11 cellular contexts compared by ENCODE assay signal in genomic region chr7:74059681-74060588, GRCh38. TPM values are rescaled to one million over a fixed set of nuclear protein-coding genes. Genes with fewer than 3 reads are reported as not detected.
DNase-seq lines count a peak whose midpoint lies in the region; ATAC-seq, FAIRE-seq and TF ChIP-seq lines count a peak whose summit lies in the region.
"Had no signal": no experiment of that assay in that cellular context is flagged by ENCODE, and none has a peak within 500 bp of the region (broad histone marks: within the 10 kb centered on the region; RNA-seq: fewer than 3 reads in every experiment).

No MANE protein-coding gene starts in this region.

- H3K27ac ChIP-seq in GM23338 (ENCODE audit: low read depth) (no peak overlapping the region), Panc1 (ENCODE audit: low read length) (no peak overlapping the region), esophagus muscularis mucosa (replicated peaks in 1 of 4) (peak overlapping the region; percentile 81 to 92 (median 88))
- H3K27ac ChIP-seq: cardiac muscle cell had no signal

- WGBS in esophagus muscularis mucosa = 64% methylated on average over 17 of the region's 21 CpGs

- H3K4me3 ChIP-seq in GM23338 (no peak overlapping the region), Panc1 (ENCODE audit: low read depth in 2 of 2, low read length in 2 of 2) (no peak overlapping the region), esophagus muscularis mucosa (no peak overlapping the region)
- H3K4me3 ChIP-seq: cardiac muscle cell had no signal

- H3K79me2 ChIP-seq in GM23338 (replicated peaks; ENCODE audit: insufficient read depth) = no peaks in the 10 kb centered on the region

- no peak overlapping the region for H2AFZ ChIP-seq in GM23338

- no peaks in the 10 kb centered on the region for H3K36me3 Mint-ChIP-seq in GM23338 (ENCODE audit: low read depth)

- H3K27me3 Mint-ChIP-seq in GM23338 (ENCODE audit: insufficient read depth, low read depth, poor library complexity) = peaks cover 12% of the 10 kb centered on the region

- in situ Hi-C loops in Panc1 (cut with HindIII; ENCODE audit: low pct_unique_long_range_greater_than_20kb, low sequenced_read_pairs) = no loop called here

- DNase-seq in GM23338 (ENCODE audit: low spot score) (no peak), Panc1 (ENCODE audit: low read depth, low spot score) (no peak), esophagus muscularis mucosa (ENCODE audit: extremely low spot score) (no peak), posterior vena cava (ENCODE audit: low spot score) (peak; percentile 77), dermis blood vessel endothelial cell (no peak), A172 (ENCODE audit: low spot score) (no peak), H54 (ENCODE audit: insufficient read length, low spot score) (no peak)
- DNase-seq: NCI-H2227 treated with DMSO at 0.1 percent for 48 hours had no signal

- peak; percentile 22; the same call in 2 of the 3 replicates for ATAC-seq in GM23338
- ATAC-seq in Panc1 = peak; percentile 63
- ATAC-seq in HG03045 (IDR thresholded peaks at IDR 0.05; ENCODE audit: unreplicated experiment) = no peak

- no peaks in the 10 kb centered on the region for H3K4me1 Mint-ChIP-seq in GM23338

- BruUV-seq in Panc1 (replicated peaks; lab: Mats Ljungman, UMichigan) = no TSS peak

- H3K27me3 ChIP-seq in GM23338 (ENCODE audit: insufficient read depth) (no peaks in the 10 kb centered on the region), Panc1 (ENCODE audit: control insufficient read depth, insufficient read depth, low read length) (no peaks in the 10 kb centered on the region), esophagus muscularis mucosa (no peaks in the 10 kb centered on the region)
- H3K27me3 ChIP-seq: cardiac muscle cell had no signal

- TF ChIP-seq EP300 in esophagus muscularis mucosa (IDR thresholded peaks at IDR 0.05) = no peak

- FAIRE-seq in H54 (lab: Jason Lieb, UNC) = no peak
- FAIRE-seq: GM18507 had no signal

- no peaks in the 10 kb centered on the region for H3K36me3 ChIP-seq in GM23338 (ENCODE audit: insufficient read depth)
- H3K36me3 ChIP-seq in Panc1 (ENCODE audit: control insufficient read depth, insufficient read depth, low read length) = no peaks in the 10 kb centered on the region
- H3K36me3 ChIP-seq in esophagus muscularis mucosa = peaks cover 20 to 95% (median 69%) of the 10 kb centered on the region in 4 donors
- H3K36me3 ChIP-seq: cardiac muscle cell had no signal

- H3K9me3 ChIP-seq in Panc1 (ENCODE audit: control insufficient read depth, insufficient read depth, low read depth, low read length) = no peaks in the 10 kb centered on the region
- no peaks in the 10 kb centered on the region for H3K9me3 ChIP-seq in esophagus muscularis mucosa

- H3K4me3 Mint-ChIP-seq in GM23338 = no peak overlapping the region

- no peak for TF ChIP-seq POLR2A in esophagus muscularis mucosa (IDR thresholded peaks at IDR 0.05; ENCODE audit: low read depth)
- no peak for TF ChIP-seq POLR2A in H54 (IDR thresholded peaks at IDR 0.05; ENCODE audit: low read depth, low read length)

- TF ChIP-seq CTCF in GM23338 (conservative IDR thresholded peaks at IDR 0.05; ENCODE audit: low read depth in 2 of 2) = 0 out of 4 replicates have a peak, but pooled peaks of 1 of the 2 experiments have one; percentile 17
- TF ChIP-seq CTCF in Panc1 (IDR thresholded peaks at IDR 0.05) = no peak
- TF ChIP-seq CTCF in esophagus muscularis mucosa (IDR thresholded peaks at IDR 0.05) = no peak

- H3K9me3 Mint-ChIP-seq in GM23338 = no peaks in the 10 kb centered on the region

- H4K20me1 ChIP-seq in GM23338 (replicated peaks; ENCODE audit: insufficient read depth) = no peaks in the 10 kb centered on the region

- no peaks in the 10 kb centered on the region for H3K9me2 ChIP-seq in GM23338 (ENCODE audit: insufficient read depth)

- CTCF ChIA-PET in Panc1 (lab: Charles Lee) = interaction anchor here (1.0 kb wide), 1 partner anchor 34 kb away, joined by 5 read pairs; no protein-coding TSS in a partner anchor

- no peak overlapping the region for H3K4me2 ChIP-seq in GM23338

- intact Hi-C loops in Panc1 (cut with micrococcal nuclease; ENCODE audit: unreplicated experiment) = loop anchor here (10.0 kb wide), 1 partner anchor 145 kb away; no protein-coding TSS in a partner anchor
- intact Hi-C loops in esophagus muscularis mucosa (cut with DNase I) = loop anchor here (5.0 kb wide), 1 partner anchor 117 kb away; no protein-coding TSS in a partner anchor
- intact Hi-C loops in posterior vena cava (cut with DNase I) = loop anchor here in 1 of 2 donors (10.0 kb wide), 1 partner anchor 335 kb away; no protein-coding TSS in a partner anchor

- no peaks in the 10 kb centered on the region for H3F3A ChIP-seq in GM23338 (replicated peaks; ENCODE audit: low read depth)

- no peaks in the 10 kb centered on the region for H3K4me1 ChIP-seq in GM23338 (ENCODE audit: insufficient read depth)
- H3K4me1 ChIP-seq in Panc1 (ENCODE audit: control insufficient read depth, insufficient read depth, low read length) = peaks cover 10% of the 10 kb centered on the region; the same call in 1 of the 2 replicates
- peaks cover 10 to 39% (median 35%) of the 10 kb centered on the region in 4 donors for H3K4me1 ChIP-seq in esophagus muscularis mucosa

- no peak overlapping the region for H3K27ac Mint-ChIP-seq in GM23338

- POLR2A ChIA-PET in Panc1 (lab: Charles Lee) = no interaction called here

TF ChIP-seq in GM23338, 12 proteins besides CTCF, POLR2A, EP300 and RAD21 (continues in another document):
- TF ChIP-seq CREB1 (CRISPR knock-in tag; IDR thresholded peaks at IDR 0.05; ENCODE audit: low read depth) (no peak), ZNF114 (CRISPR knock-in tag; IDR thresholded peaks at IDR 0.05) (no peak), EZH2phosphoT487 (IDR thresholded peaks at IDR 0.05; ENCODE audit: unreplicated experiment) (no peak), REST (IDR thresholded peaks at IDR 0.05; ENCODE audit: unreplicated experiment) (no peak), STAT1 (IDR thresholded peaks at IDR 0.05; ENCODE audit: unreplicated experiment) (no peak), EZH2 (IDR thresholded peaks at IDR 0.05; ENCODE audit: low read depth, unreplicated experiment) (no peak)

RNA-seq across cellular contexts. Expression of gene LIMK1, which starts 23.7 kb away (rescaled TPM):
- 77.9 and 96.5 TPM in 2 replicates for total RNA-seq in GM23338 (2014; rRNA removed; shearing (Covaris generic))
- 13.0 and 17.3 TPM in 2 replicates for polyA plus RNA-seq in GM23338 (2016; fragmentation: Nextera tagmentation; extraction: Ambion mirVana)
- total RNA-seq in Panc1 (2021; ENCODE audit: unreplicated experiment) (59.6 TPM), esophagus muscularis mucosa (10 to 100 TPM in 3 of 4 donors, 1 to 10 TPM in 1; 10.0 to 19.3 (median 11.9) TPM), posterior vena cava (10 to 100 TPM; 19.4 to 22.3 TPM), dermis blood vessel endothelial cell (20.4 and 32.7 TPM in 2 replicates)
- polyA plus RNA-seq in Panc1 (2012; ENCODE audit: insufficient read length) = 83.9 TPM
- 104 and 113 TPM in 2 replicates for total RNA-seq in A172 (2014; rRNA removed; shearing (Covaris generic))

RNA-seq across cellular contexts. Expression of gene ELN, which starts 32.0 kb away (rescaled TPM):
- 4.0 and 5.6 TPM in 2 replicates for total RNA-seq in GM23338 (2014; rRNA removed; shearing (Covaris generic))
- 1.1 TPM in 2 replicates for polyA plus RNA-seq in GM23338 (2016; fragmentation: Nextera tagmentation; extraction: Ambion mirVana)
- total RNA-seq in Panc1 (2021; ENCODE audit: unreplicated experiment) (0.26 TPM), esophagus muscularis mucosa (100 to 1,000 TPM; 337 to 646 (median 447) TPM), posterior vena cava (100 to 1,000 TPM; 354 to 999 TPM), dermis blood vessel endothelial cell (4.4 and 5.4 TPM in 2 replicates)
- not detected for polyA plus RNA-seq in Panc1 (2012; ENCODE audit: insufficient read length)
- 0.41 and 0.50 TPM in 2 replicates for total RNA-seq in A172 (2014; rRNA removed; shearing (Covaris generic))
- polyA plus RNA-seq: cardiac muscle cell had no signal

Comparison
In these comparisons a context has a peak if more than half of its experiments do, and no peak if none do; other contexts are left out.
1. H3K27ac ChIP-seq: peak in esophagus muscularis mucosa (4 of 4); none in GM23338 (single experiment) and Panc1 (single experiment).
2. RNA of gene ELN, which starts 32.0 kb away (total RNA-seq): 354 to 999 TPM in posterior vena cava and 337 to 646 TPM in esophagus muscularis mucosa; 4.0 to 5.6 TPM in GM23338, 4.4 to 5.4 TPM in dermis blood vessel endothelial cell, 0.41 to 0.50 TPM in A172 and 0.26 TPM in Panc1 (single experiment); every median in the first group is over 10 times any median in the second.